Comparison of ENCODE assay signal across 18 cellular contexts in the genomic region with DNA sequence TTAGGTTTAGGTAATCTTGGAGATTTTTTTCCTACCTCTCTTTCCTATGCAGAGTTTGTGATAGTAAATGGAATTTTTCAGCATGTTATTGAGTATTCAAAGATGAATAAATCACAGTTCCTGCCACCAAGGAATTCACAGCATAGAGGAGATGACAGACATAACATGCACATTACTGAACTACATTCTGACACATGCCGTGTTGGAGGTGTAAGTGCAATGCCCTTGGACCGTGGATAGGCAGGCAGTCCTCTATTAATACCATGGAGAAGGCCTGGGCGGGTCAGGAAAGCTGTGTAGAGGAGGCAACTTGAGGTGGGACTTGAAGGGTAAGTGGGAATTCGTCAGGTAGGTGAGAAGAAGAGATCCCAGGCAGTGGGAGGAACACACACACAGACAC. TPM values are rescaled to one million over a fixed set of nuclear protein-coding genes. Genes with fewer than 3 reads are reported as not detected.
DNase-seq lines count a peak whose midpoint lies in the region; ATAC-seq, FAIRE-seq and TF ChIP-seq lines count a peak whose summit lies in the region.
"Had no signal": no experiment of that assay in that cellular context is flagged by ENCODE, and none has a peak within 500 bp of the region (broad histone marks: within the 10 kb centered on the region; RNA-seq: fewer than 3 reads in every experiment).

No MANE protein-coding gene starts in this region.

- peak overlapping the region; percentile 70 for H3K27ac ChIP-seq in cardiac muscle cell
- no peak overlapping the region for H3K27ac ChIP-seq in neural cell (ENCODE audit: low read length)
- no peak overlapping the region for H3K27ac ChIP-seq in sigmoid colon
- H3K27ac ChIP-seq: BLaER1 had no signal

- no peak for DNase-seq in activated naive CD8-positive, alpha-beta T cell treated with anti-CD3 and anti-CD28 coated beads, Interleukin-2, amount 10 ng/mL, durations not matched to agents 7 days and 5 days
- no peak for DNase-seq in activated naive CD8-positive, alpha-beta T cell treated with anti-CD3 and anti-CD28 coated beads, Interleukin-2, amount 50 U/mL, for 24 hours
- DNase-seq in cardiac muscle cell (ENCODE audit: low read depth in 1 of 2, low spot score in 1 of 2) (peak in 1 of 2 donors; percentile 59), urothelium cell line (ENCODE audit: low spot score) (no peak), NCI-H146 treated with DMSO at 0.1 percent for 48 hours (lab: John Stamatoyannopoulos, UW; ENCODE audit: unreplicated experiment) (no peak), sigmoid colon (no peak)
- DNase-seq: DND-41, GDM1, NCI-H1417, NCI-H2029, NCI-H2171, NCI-H446, NCI-H774 had no signal

- POLR2A ChIA-PET in activated naive CD8-positive, alpha-beta T cell treated with anti-CD3 and anti-CD28 coated beads, Interleukin-2, amount 10 ng/mL, durations not matched to agents 7 days and 5 days (lab: Charles Lee): no interaction called here

- TF ChIP-seq POLR2A in sigmoid colon (IDR thresholded peaks at IDR 0.05): no peak

- peak; percentile 59 for TF ChIP-seq EP300 in neural cell (conservative IDR thresholded peaks at IDR 0.05; ENCODE audit: poor library complexity, severe bottlenecking)
- no peak for TF ChIP-seq EP300 in sigmoid colon (IDR thresholded peaks at IDR 0.05)

- no peak for TF ChIP-seq RAD21 in neural cell (conservative IDR thresholded peaks at IDR 0.05)

- H2AFZ ChIP-seq in neural cell (ENCODE audit: low read depth, low read length): no peak overlapping the region

- TF ChIP-seq CTCF in cardiac muscle cell (IDR thresholded peaks at IDR 0.05; ENCODE audit: low read depth, low read length) (no peak), neural cell (IDR thresholded peaks at IDR 0.05; ENCODE audit: poor library complexity, severe bottlenecking) (no peak), sigmoid colon (IDR thresholded peaks at IDR 0.05) (no peak)

- H3K27ac Mint-ChIP-seq in activated naive CD8-positive, alpha-beta T cell treated with anti-CD3 and anti-CD28 coated beads, Interleukin-2, amount 10 ng/mL, durations not matched to agents 7 days and 5 days: peak overlapping the region; percentile 70
- H3K27ac Mint-ChIP-seq in activated naive CD8-positive, alpha-beta T cell treated with anti-CD3 and anti-CD28 coated beads, Interleukin-2, amount 50 U/mL, for 24 hours: no peak overlapping the region

- peak overlapping the region; percentile 1 for H3K4me2 ChIP-seq in neural cell (ENCODE audit: low read length)
- H3K4me2 ChIP-seq: BLaER1 had no signal

- H3K4me1 ChIP-seq in cardiac muscle cell (ENCODE audit: low read depth) (peaks cover 7% of the 10 kb centered on the region), sigmoid colon (peaks cover 0 to 21% (median 6%) of the 10 kb centered on the region in 4 donors)

- 92 to 95% methylated on average over 4 of the region's 4 CpGs for WGBS in sigmoid colon, 2 donors

- no peak overlapping the region for H3K4me3 Mint-ChIP-seq in activated naive CD8-positive, alpha-beta T cell treated with anti-CD3 and anti-CD28 coated beads, Interleukin-2, amount 10 ng/mL, durations not matched to agents 7 days and 5 days
- H3K4me3 Mint-ChIP-seq in activated naive CD8-positive, alpha-beta T cell treated with anti-CD3 and anti-CD28 coated beads, Interleukin-2, amount 50 U/mL, for 24 hours: no peak overlapping the region

- peaks cover 35% of the 10 kb centered on the region for H3K36me3 Mint-ChIP-seq in activated naive CD8-positive, alpha-beta T cell treated with anti-CD3 and anti-CD28 coated beads, Interleukin-2, amount 10 ng/mL, durations not matched to agents 7 days and 5 days
- H3K36me3 Mint-ChIP-seq in activated naive CD8-positive, alpha-beta T cell treated with anti-CD3 and anti-CD28 coated beads, Interleukin-2, amount 50 U/mL, for 24 hours (ENCODE audit: low read depth): peaks cover 45% of the 10 kb centered on the region

- H3K36me3 ChIP-seq in cardiac muscle cell: peaks cover 9% of the 10 kb centered on the region
- H3K36me3 ChIP-seq in neural cell (ENCODE audit: insufficient read depth, low read length): peaks cover 4% of the 10 kb centered on the region
- H3K36me3 ChIP-seq in sigmoid colon: peaks cover 0 to 25% (median 3%) of the 10 kb centered on the region in 4 donors

- H3K27me3 ChIP-seq in cardiac muscle cell (no peaks in the 10 kb centered on the region), neural cell (ENCODE audit: insufficient read depth, low read depth, low read length) (no peaks in the 10 kb centered on the region), sigmoid colon (no peaks in the 10 kb centered on the region)
- H3K27me3 ChIP-seq: BLaER1 had no signal

- no peaks in the 10 kb centered on the region for H3K9me2 ChIP-seq in neural cell (ENCODE audit: insufficient read depth, low read length)

- peak; percentile 42 for FAIRE-seq in urothelium cell line (lab: Jason Lieb, UNC)
- FAIRE-seq: GM12878, K562 had no signal

- H3K9me3 ChIP-seq in cardiac muscle cell (ENCODE audit: low read depth) (no peaks in the 10 kb centered on the region), neural cell (ENCODE audit: low read length) (no peaks in the 10 kb centered on the region), sigmoid colon (no peaks in the 10 kb centered on the region)
- H3K9me3 ChIP-seq: BLaER1 had no signal

- H3K4me3 ChIP-seq in cardiac muscle cell: no peak overlapping the region
- no peak overlapping the region for H3K4me3 ChIP-seq in neural cell (ENCODE audit: low read length)
- H3K4me3 ChIP-seq in sigmoid colon: no peak overlapping the region
- H3K4me3 ChIP-seq: BLaER1, GM12878, K562 had no signal

- no peak for ATAC-seq in activated naive CD8-positive, alpha-beta T cell treated with anti-CD3 and anti-CD28 coated beads, Interleukin-2, amount 10 ng/mL, durations not matched to agents 7 days and 5 days (ENCODE audit: low read depth)
- no peak for ATAC-seq in activated naive CD8-positive, alpha-beta T cell treated with anti-CD3 and anti-CD28 coated beads, Interleukin-2, amount 50 U/mL, for 24 hours
- no peak for ATAC-seq in HG03135 (IDR thresholded peaks at IDR 0.05; ENCODE audit: unreplicated experiment)
- ATAC-seq: GM12878, K562 had no signal

- intact Hi-C loops in sigmoid colon (cut with DNase I): no loop called here

- no peaks in the 10 kb centered on the region for H3K27me3 Mint-ChIP-seq in activated naive CD8-positive, alpha-beta T cell treated with anti-CD3 and anti-CD28 coated beads, Interleukin-2, amount 10 ng/mL, durations not matched to agents 7 days and 5 days
- no peaks in the 10 kb centered on the region for H3K27me3 Mint-ChIP-seq in activated naive CD8-positive, alpha-beta T cell treated with anti-CD3 and anti-CD28 coated beads, Interleukin-2, amount 50 U/mL, for 24 hours

- no peaks in the 10 kb centered on the region for H3F3A ChIP-seq in neural cell (ENCODE audit: insufficient read depth, low read length, poor library complexity, severe bottlenecking)

- no peaks in the 10 kb centered on the region for H3K9me3 Mint-ChIP-seq in activated naive CD8-positive, alpha-beta T cell treated with anti-CD3 and anti-CD28 coated beads, Interleukin-2, amount 10 ng/mL, durations not matched to agents 7 days and 5 days
- H3K9me3 Mint-ChIP-seq in activated naive CD8-positive, alpha-beta T cell treated with anti-CD3 and anti-CD28 coated beads, Interleukin-2, amount 50 U/mL, for 24 hours: peaks cover 4% of the 10 kb centered on the region

- H3K79me2 ChIP-seq in neural cell (replicated peaks; ENCODE audit: insufficient read depth, low read length): no peaks in the 10 kb centered on the region

- H3K4me1 Mint-ChIP-seq in activated naive CD8-positive, alpha-beta T cell treated with anti-CD3 and anti-CD28 coated beads, Interleukin-2, amount 10 ng/mL, durations not matched to agents 7 days and 5 days: no peaks in the 10 kb centered on the region
- no peaks in the 10 kb centered on the region for H3K4me1 Mint-ChIP-seq in activated naive CD8-positive, alpha-beta T cell treated with anti-CD3 and anti-CD28 coated beads, Interleukin-2, amount 50 U/mL, for 24 hours

- no peaks in the 10 kb centered on the region for H4K20me1 ChIP-seq in neural cell (ENCODE audit: insufficient read depth)
- H4K20me1 ChIP-seq: BLaER1 had no signal

- no peak overlapping the region for H3K9ac ChIP-seq in neural cell (ENCODE audit: low read length)
- H3K9ac ChIP-seq: BLaER1 had no signal

TF ChIP-seq in neural cell, 6 proteins besides CTCF, POLR2A, EP300 and RAD21:
- TF ChIP-seq, protein P1, sequence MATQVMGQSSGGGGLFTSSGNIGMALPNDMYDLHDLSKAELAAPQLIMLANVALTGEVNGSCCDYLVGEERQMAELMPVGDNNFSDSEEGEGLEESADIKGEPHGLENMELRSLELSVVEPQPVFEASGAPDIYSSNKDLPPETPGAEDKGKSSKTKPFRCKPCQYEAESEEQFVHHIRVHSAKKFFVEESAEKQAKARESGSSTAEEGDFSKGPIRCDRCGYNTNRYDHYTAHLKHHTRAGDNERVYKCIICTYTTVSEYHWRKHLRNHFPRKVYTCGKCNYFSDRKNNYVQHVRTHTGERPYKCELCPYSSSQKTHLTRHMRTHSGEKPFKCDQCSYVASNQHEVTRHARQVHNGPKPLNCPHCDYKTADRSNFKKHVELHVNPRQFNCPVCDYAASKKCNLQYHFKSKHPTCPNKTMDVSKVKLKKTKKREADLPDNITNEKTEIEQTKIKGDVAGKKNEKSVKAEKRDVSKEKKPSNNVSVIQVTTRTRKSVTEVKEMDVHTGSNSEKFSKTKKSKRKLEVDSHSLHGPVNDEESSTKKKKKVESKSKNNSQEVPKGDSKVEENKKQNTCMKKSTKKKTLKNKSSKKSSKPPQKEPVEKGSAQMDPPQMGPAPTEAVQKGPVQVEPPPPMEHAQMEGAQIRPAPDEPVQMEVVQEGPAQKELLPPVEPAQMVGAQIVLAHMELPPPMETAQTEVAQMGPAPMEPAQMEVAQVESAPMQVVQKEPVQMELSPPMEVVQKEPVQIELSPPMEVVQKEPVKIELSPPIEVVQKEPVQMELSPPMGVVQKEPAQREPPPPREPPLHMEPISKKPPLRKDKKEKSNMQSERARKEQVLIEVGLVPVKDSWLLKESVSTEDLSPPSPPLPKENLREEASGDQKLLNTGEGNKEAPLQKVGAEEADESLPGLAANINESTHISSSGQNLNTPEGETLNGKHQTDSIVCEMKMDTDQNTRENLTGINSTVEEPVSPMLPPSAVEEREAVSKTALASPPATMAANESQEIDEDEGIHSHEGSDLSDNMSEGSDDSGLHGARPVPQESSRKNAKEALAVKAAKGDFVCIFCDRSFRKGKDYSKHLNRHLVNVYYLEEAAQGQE (IDR thresholded peaks at IDR 0.05; ENCODE audit: borderline replicate concordance): no peak
- no peak for TF ChIP-seq MXI1 (conservative IDR thresholded peaks at IDR 0.05; ENCODE audit: poor library complexity, severe bottlenecking)
- no peak for TF ChIP-seq EZH2 (IDR thresholded peaks at IDR 0.05; ENCODE audit: borderline replicate concordance, insufficient read depth, low read length, poor library complexity, severe bottlenecking)

RNA-seq across cellular contexts. Expression of a gene that starts 43.9 kb away (rescaled TPM):
- 10 to 100 TPM; 37.1 to 42.6 TPM for total RNA-seq in activated naive CD8-positive, alpha-beta T cell treated with anti-CD3 and anti-CD28 coated beads, Interleukin-2, amount 10 ng/mL, durations not matched to agents 7 days and 5 days
- total RNA-seq in cardiac muscle cell (56.7 and 59.9 TPM in 2 replicates), sigmoid colon (10 to 100 TPM; 17.6 to 23.8 (median 19.5) TPM)
- polyA plus RNA-seq in cardiac muscle cell (47.2 and 48.5 TPM in 2 replicates), neural cell (8.3 and 8.8 TPM in 2 replicates), sigmoid colon (10 to 100 TPM; 38.8 to 44.2 (median 43.8) TPM)
- 15.7 and 20.9 TPM in 2 replicates for polyA minus RNA-seq in neural cell
